In the genomic region with DNA sequence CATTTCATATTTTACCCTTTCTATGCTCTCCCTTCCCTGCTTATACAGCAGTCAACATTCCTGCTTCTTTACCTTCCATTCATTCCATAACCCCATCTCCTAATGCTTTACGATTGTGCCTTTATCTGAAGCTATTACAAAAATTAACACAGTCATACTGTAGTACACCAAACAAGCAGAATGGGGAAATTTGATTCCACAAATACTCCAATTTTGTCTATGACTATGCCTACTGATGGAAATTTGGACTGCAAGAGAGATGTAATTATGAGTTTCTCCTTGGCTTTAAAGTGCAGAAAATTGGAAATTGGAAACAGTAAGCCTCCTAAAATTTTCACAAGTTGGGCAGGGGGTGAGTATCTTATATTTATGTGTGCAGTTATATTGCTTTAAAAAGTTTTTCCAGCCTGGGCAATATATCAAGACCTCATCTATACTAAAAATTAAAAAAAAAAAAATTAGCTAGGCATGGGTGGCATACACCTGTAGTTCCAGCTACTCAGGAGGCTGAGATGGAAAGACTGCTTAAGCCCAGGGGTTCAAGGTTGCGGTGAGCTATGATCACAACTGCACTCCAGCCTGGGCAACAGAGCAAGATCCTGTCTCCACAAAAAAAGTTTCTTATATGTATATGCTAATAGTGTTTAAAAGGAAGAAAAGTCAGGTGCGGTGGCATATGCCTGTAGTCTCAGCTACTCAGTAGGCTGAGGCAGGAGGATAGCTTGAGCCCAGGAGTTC, we compare ENCODE assay signal across 13 cellular contexts. TPM values are rescaled to one million over a fixed set of nuclear protein-coding genes. Genes with fewer than 3 reads are reported as not detected.
DNase-seq lines count a peak whose midpoint lies in the region; ATAC-seq and TF ChIP-seq lines count a peak whose summit lies in the region.
"Had no signal": no experiment of that assay in that cellular context is flagged by ENCODE, and none has a peak within 500 bp of the region (broad histone marks: within the 10 kb centered on the region; RNA-seq: fewer than 3 reads in every experiment).

No MANE protein-coding gene starts in this region.

- H3K79me2 ChIP-seq in smooth muscle cell (ENCODE audit: low read depth) = peaks cover 91% of the 10 kb centered on the region

- no peak overlapping the region for H2AFZ ChIP-seq in smooth muscle cell (ENCODE audit: low read depth)

- peak overlapping the region; percentile 98 for H3K4me2 ChIP-seq in smooth muscle cell

- H3K27ac Mint-ChIP-seq in activated T-cell treated with anti-CD3 and anti-CD28 coated beads, Interleukin-2, amount 50 U/mL, for 24 hours = peak overlapping the region; percentile 14
- peak overlapping the region; percentile 0 for H3K27ac Mint-ChIP-seq in T-helper 17 cell
- H3K27ac Mint-ChIP-seq: activated naive CD4-positive, alpha-beta T cell treated with anti-CD3 and anti-CD28 coated beads for 36 hours had no signal

- ATAC-seq in T-helper 17 cell = no peak
- ATAC-seq in GM21737 (IDR thresholded peaks at IDR 0.05; ENCODE audit: unreplicated experiment) = no peak
- ATAC-seq: left colon had no signal

- H3K4me1 Mint-ChIP-seq in activated T-cell treated with anti-CD3 and anti-CD28 coated beads, Interleukin-2, amount 50 U/mL, for 24 hours (ENCODE audit: low read depth) = peaks cover 50% of the 10 kb centered on the region
- peaks cover 38% of the 10 kb centered on the region for H3K4me1 Mint-ChIP-seq in T-helper 17 cell

- H3K9me3 Mint-ChIP-seq in activated T-cell treated with anti-CD3 and anti-CD28 coated beads, Interleukin-2, amount 50 U/mL, for 24 hours = no peaks in the 10 kb centered on the region
- H3K9me3 Mint-ChIP-seq: activated naive CD4-positive, alpha-beta T cell treated with anti-CD3 and anti-CD28 coated beads for 36 hours had no signal

- H4K20me1 ChIP-seq in smooth muscle cell (ENCODE audit: low read depth) = peaks cover 71% of the 10 kb centered on the region

- no peaks in the 10 kb centered on the region for H3K9me3 ChIP-seq in T-helper 17 cell (ENCODE audit: control insufficient read depth, low read length, poor library complexity, severe bottlenecking)
- no peaks in the 10 kb centered on the region for H3K9me3 ChIP-seq in smooth muscle cell (replicated peaks; ENCODE audit: low read depth)
- H3K9me3 ChIP-seq: tibial nerve had no signal

- no peak for DNase-seq in activated T-cell treated with anti-CD3 and anti-CD28 coated beads, Interleukin-2, amount 50 U/mL, for 24 hours
- no peak for DNase-seq in activated T-cell treated with anti-CD3 and anti-CD28 coated beads, Interleukin-2, amount 50 U/mL, for 48 hours
- DNase-seq in T-helper 17 cell = no peak
- DNase-seq in fibroblast of pulmonary artery (ENCODE audit: low read depth) = no peak
- no peak for DNase-seq in smooth muscle cell (lab: John Stamatoyannopoulos, UW; ENCODE audit: unreplicated experiment)
- DNase-seq in NCI-H774 (lab: John Stamatoyannopoulos, UW) = no peak
- no peak for DNase-seq in HCEC 1CT
- DNase-seq: activated naive CD4-positive, alpha-beta T cell treated with anti-CD3 and anti-CD28 coated beads for 36 hours; left colon; NCI-H2171; stimulated activated CD4-positive, alpha-beta T cell treated with anti-CD3 and anti-CD28 coated beads, Interleukin-1b, Interleukin-23, amount 100 ng/mL, for 48 hours had no signal

- no peak overlapping the region for H3K4me3 Mint-ChIP-seq in activated T-cell treated with anti-CD3 and anti-CD28 coated beads, Interleukin-2, amount 50 U/mL, for 24 hours
- no peak overlapping the region for H3K4me3 Mint-ChIP-seq in T-helper 17 cell

- H3K4me1 ChIP-seq in smooth muscle cell (ENCODE audit: low read depth) = peaks cover 22% of the 10 kb centered on the region

- WGBS in smooth muscle cell (ENCODE audit: low lambda C conversion rate) = 95% methylated on average over 3 of the region's 3 CpGs

- H3K9ac ChIP-seq in smooth muscle cell (ENCODE audit: low read depth) = no peak overlapping the region

- no peak overlapping the region for H3K27ac ChIP-seq in smooth muscle cell (ENCODE audit: low read depth)

- H3K27me3 ChIP-seq in smooth muscle cell (ENCODE audit: low read depth) = no peaks in the 10 kb centered on the region
- H3K27me3 ChIP-seq: tibial nerve had no signal

- TF ChIP-seq CTCF in fibroblast of pulmonary artery (IDR thresholded peaks at IDR 0.05; ENCODE audit: low read length, missing control alignments) = no peak
- no peak for TF ChIP-seq CTCF in smooth muscle cell (IDR thresholded peaks at IDR 0.05; ENCODE audit: borderline replicate concordance, insufficient read depth, poor library complexity, severe bottlenecking)

- H3K4me3 ChIP-seq in fibroblast of pulmonary artery (replicated peaks; ENCODE audit: low read depth, low read length) (peak overlapping the region; percentile 99), smooth muscle cell (peak overlapping the region; percentile 82)

- no peaks in the 10 kb centered on the region for H3K27me3 Mint-ChIP-seq in activated T-cell treated with anti-CD3 and anti-CD28 coated beads, Interleukin-2, amount 50 U/mL, for 24 hours
- H3K27me3 Mint-ChIP-seq in T-helper 17 cell = no peaks in the 10 kb centered on the region

- H3K36me3 ChIP-seq in smooth muscle cell (ENCODE audit: low read depth) = peaks cover 7% of the 10 kb centered on the region

- peaks cover 47% of the 10 kb centered on the region for H3K36me3 Mint-ChIP-seq in activated T-cell treated with anti-CD3 and anti-CD28 coated beads, Interleukin-2, amount 50 U/mL, for 24 hours (ENCODE audit: low read depth)
- H3K36me3 Mint-ChIP-seq in T-helper 17 cell (ENCODE audit: low read depth) = peaks cover 4% of the 10 kb centered on the region

- no peaks in the 10 kb centered on the region for H3F3A ChIP-seq in smooth muscle cell (ENCODE audit: low read depth)

RNA-seq across cellular contexts. Expression of gene APPBP2, which starts 3.0 kb away (rescaled TPM):
- total RNA-seq in T-helper 17 cell = 10 to 100 TPM; 17.5 to 26.7 TPM
- total RNA-seq in smooth muscle cell = 40.9 and 57.1 TPM in 2 replicates
- 36.9 and 38.3 TPM in 2 replicates for polyA plus RNA-seq in smooth muscle cell
